In the genomic region with DNA sequence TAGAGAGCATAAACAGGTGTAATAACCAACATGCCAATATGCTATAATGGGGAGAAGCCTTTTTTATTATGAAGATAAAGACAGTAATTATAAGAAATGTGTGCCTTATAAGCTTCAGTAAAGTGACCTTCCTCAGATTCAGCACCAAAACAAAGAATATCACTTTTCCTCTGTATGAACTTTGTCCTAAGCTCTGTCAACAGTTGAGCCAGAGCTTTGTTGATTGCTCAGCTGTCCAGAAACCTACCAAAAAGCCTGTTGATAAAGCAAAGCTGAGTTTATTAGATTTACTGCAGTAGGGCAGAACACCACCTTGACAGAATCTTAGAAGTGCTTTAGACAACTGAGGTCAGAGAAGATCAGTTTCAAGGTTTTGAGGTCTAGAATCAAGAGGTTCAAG, we compare ENCODE assay signal across 33 cellular contexts.
"Had no signal": no experiment of that assay in that cellular context is flagged by ENCODE, and none has a peak within 500 bp of the region (broad histone marks: within the 10 kb centered on the region; RNA-seq: fewer than 3 reads in every experiment).

No MANE protein-coding gene starts in this region.

- H3K27ac ChIP-seq: adrenal gland, cardiac muscle cell, VCaP had no signal

- H3K27me3 ChIP-seq: adrenal gland, cardiac muscle cell had no signal

- H3K4me1 ChIP-seq: adrenal gland had no signal

- ATAC-seq: activated CD8-positive, alpha-beta T cell treated with anti-CD3 and anti-CD28 coated beads for 36 hours; activated naive CD4-positive, alpha-beta T cell treated with anti-CD3 and anti-CD28 coated beads, Interleukin-2, amount 50 U/mL, for 72 hours; activated T-cell treated with anti-CD3 and anti-CD28 coated beads, Interleukin-2, amount 50 U/mL, for 4 hours; activated T-cell treated with anti-CD3 and anti-CD28 coated beads, Interleukin-2, amount 50 U/mL, for 72 hours; activated T-helper 17 cell treated with anti-CD3 and anti-CD28 coated beads, Interleukin-2, amount 50 U/mL, for 72 hours had no signal

- H3K9me3 ChIP-seq: adrenal gland had no signal

- FAIRE-seq: astrocyte, bronchial epithelial cell, TTC549 had no signal

- H3K36me3 ChIP-seq: adrenal gland, cardiac muscle cell had no signal

- DNase-seq: activated B cell treated with CpG ODN at 0.5 μM for 24 hours; activated CD4-positive, alpha-beta memory T cell treated with anti-CD3 and anti-CD28 coated beads for 36 hours; activated CD4-positive, alpha-beta T cell treated with anti-CD3 and anti-CD28 coated beads for 4 hours; activated CD4-positive, alpha-beta T cell treated with anti-CD3 and anti-CD28 coated beads, Interleukin-2, amount 10 ng/mL, durations not matched to agents 24 days and 14 days; activated CD4-positive, alpha-beta T cell treated with anti-CD3 and anti-CD28 coated beads, Interleukin-2, amount 50 U/mL, for 1 hour; activated CD4-positive, alpha-beta T cell treated with anti-CD3 and anti-CD28 coated beads, Interleukin-2, amount 50 U/mL, for 4 hours; activated CD4-positive, CD25-positive, alpha-beta regulatory T cell treated with anti-CD3 and anti-CD28 coated beads, Interleukin-2, amount 50 U/mL, for 72 hours; activated CD8-positive, alpha-beta memory T cell treated with anti-CD3 and anti-CD28 coated beads, Interleukin-2, amount 50 U/mL, for 4 hours; activated CD8-positive, alpha-beta T cell treated with anti-CD3 and anti-CD28 coated beads for 36 hours; activated effector memory CD4-positive, alpha-beta T cell treated with anti-CD3 and anti-CD28 coated beads, Interleukin-2, amount 50 U/mL, for 16 hours; activated gamma-delta T cell treated with Interleukin-2 at 50 U/mL for 16 hours; activated naive CD4-positive, alpha-beta T cell; activated naive CD4-positive, alpha-beta T cell treated with anti-CD3 and anti-CD28 coated beads for 36 hours; activated naive CD4-positive, alpha-beta T cell treated with anti-CD3 and anti-CD28 coated beads, Interleukin-2, amount 50 U/mL, for 16 hours; activated naive CD8-positive, alpha-beta T cell treated with anti-CD3 and anti-CD28 coated beads for 36 hours; activated T-cell treated with anti-CD3 and anti-CD28 coated beads for 4 hours; activated T-cell treated with anti-CD3 and anti-CD28 coated beads, Interleukin-2, amount 50 U/mL, for 1 hour; activated T-cell treated with anti-CD3 and anti-CD28 coated beads, Interleukin-2, amount 50 U/mL, for 4 hours; activated T-cell treated with anti-CD3 and anti-CD28 coated beads, Interleukin-2, amount 50 U/mL, for 72 hours; adrenal gland; amniotic stem cell; aorta; caudate nucleus; T-helper 1 cell; T-helper 2 cell; T-helper 9 cell had no signal

- H3K4me3 ChIP-seq: adrenal gland, cardiac muscle cell had no signal
